Comparison of ENCODE assay signal across 8 cellular contexts in the genomic region with DNA sequence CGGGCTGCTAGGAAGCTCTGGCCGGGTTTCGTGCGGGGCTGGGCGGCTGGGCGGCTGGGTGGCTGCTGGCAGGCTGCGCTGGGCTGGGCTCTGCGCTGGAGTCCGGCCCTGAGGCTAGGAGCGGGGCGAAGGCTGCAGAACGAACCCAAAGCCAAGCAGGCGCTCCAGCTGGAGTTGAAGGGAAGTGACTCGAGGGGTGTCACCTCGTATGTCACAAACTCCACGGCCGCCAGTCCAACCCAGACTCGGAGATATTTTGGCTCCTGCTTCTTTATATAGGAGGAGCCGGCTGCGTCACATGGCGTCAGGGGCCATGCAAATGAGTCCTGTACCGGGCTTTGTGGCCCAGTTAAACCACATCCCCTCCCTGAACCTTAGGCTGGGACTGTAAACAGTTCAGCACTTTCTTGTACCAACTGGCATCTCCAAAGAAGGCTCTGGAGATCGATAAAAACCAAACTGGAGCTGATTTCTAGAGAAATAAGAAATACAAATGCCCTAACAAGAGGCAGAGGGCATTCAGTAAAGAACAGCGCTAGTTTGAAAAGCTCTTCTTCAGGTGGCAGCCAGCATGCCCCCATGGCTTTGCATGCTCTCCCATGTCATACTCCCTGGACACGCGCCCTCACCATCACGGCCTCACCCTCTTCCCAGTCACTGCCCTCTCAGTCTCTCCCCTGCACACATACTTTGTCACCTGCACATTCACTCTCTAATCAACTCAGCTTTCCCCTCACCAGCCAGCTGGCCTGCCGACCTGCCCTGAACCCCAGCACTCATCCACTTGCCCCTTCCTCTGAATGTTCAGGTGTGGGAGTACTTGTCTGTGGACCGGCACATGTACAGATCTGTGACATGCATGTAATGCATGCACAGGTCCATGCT. TPM values are rescaled to one million over a fixed set of nuclear protein-coding genes. Genes with fewer than 3 reads are reported as not detected.
DNase-seq lines count a peak whose midpoint lies in the region; ATAC-seq and TF ChIP-seq lines count a peak whose summit lies in the region.

No MANE protein-coding gene starts in this region.

- H3K4me3 Mint-ChIP-seq in progenitor cell of endocrine pancreas (ENCODE audit: low read depth): peak overlapping the region; percentile 84

- H3K36me3 Mint-ChIP-seq in progenitor cell of endocrine pancreas (ENCODE audit: insufficient read depth): peaks cover 4% of the 10 kb centered on the region

- H3K27ac ChIP-seq in adipose tissue (ENCODE audit: low read depth, low read length): peak overlapping the region; percentile 98

- DNase-seq in DMS53 treated with DMSO at 0.1 percent for 48 hours (lab: John Stamatoyannopoulos, UW; ENCODE audit: unreplicated experiment) (peak; percentile 33), GM20000 (ENCODE audit: low spot score) (peak; percentile 81), HPDE6-E6E7 (ENCODE audit: extremely low spot score) (peak; percentile 48), T follicular helper cell (ENCODE audit: low read depth) (peak; percentile 84), left cardiac atrium (peak; percentile 88), progenitor cell of endocrine pancreas (ENCODE audit: low spot score, unreplicated experiment) (peak; percentile 18), ureter (ENCODE audit: low spot score) (peak; percentile 92)

- no peaks in the 10 kb centered on the region for H3K27me3 Mint-ChIP-seq in progenitor cell of endocrine pancreas

- H3K4me1 Mint-ChIP-seq in progenitor cell of endocrine pancreas (ENCODE audit: low read depth): peaks cover 25% of the 10 kb centered on the region

- peaks cover 7% of the 10 kb centered on the region for H3K9me3 Mint-ChIP-seq in progenitor cell of endocrine pancreas (ENCODE audit: low read depth)

- peak; percentile 74 to 79 for ATAC-seq in left cardiac atrium

- peak overlapping the region; percentile 91 for H3K27ac Mint-ChIP-seq in progenitor cell of endocrine pancreas

- TF ChIP-seq CTCF in GM20000 (IDR thresholded peaks at IDR 0.05; ENCODE audit: extremely low read depth, missing control alignments) (no peak), progenitor cell of endocrine pancreas (IDR thresholded peaks at IDR 0.05; ENCODE audit: unreplicated experiment) (no peak)

- 10 to 33% (median 28%) methylated on average over 27 to 29 of the region's 29 CpGs for WGBS in adipose tissue, 3 donors

- intact Hi-C loops in left cardiac atrium (cut with DNase I): loop anchor here (5.0 kb wide), 2 partner anchors 45 to 60 kb away; partner anchors contain the start of genes NCBP2L (in 2 of the 2) and TSC22D3 (in 2 of the 2)

RNA-seq across cellular contexts. Expression of gene TSC22D3, which starts 58.5 kb away (rescaled TPM):
- polyA plus RNA-seq in adipose tissue: 100 to 1,000 TPM; 139 to 283 (median 171) TPM
- 100 to 1,000 TPM in 1 of 2 donors, 10 to 100 TPM in 1; 56.2 to 119 TPM for total RNA-seq in left cardiac atrium
- total RNA-seq in progenitor cell of endocrine pancreas: 39.6 and 41.4 TPM in 2 replicates
- 240 TPM for total RNA-seq in ureter

Comparison
In these comparisons a context has a peak if more than half of its experiments do, and no peak if none do; other contexts are left out.
1. Peak in every context shown above with its lines: DNase-seq, ATAC-seq and H3K27ac ChIP-seq.
2. DNase-seq: peak in every context shown above with its lines; median percentile 92 in ureter; 88 in left cardiac atrium; 84 in T follicular helper cell; 81 in GM20000; 48 in HPDE6-E6E7; 33 in DMS53 treated with DMSO at 0.1 percent for 48 hours; 18 in progenitor cell of endocrine pancreas.